In genomic region chr20:62202676-62203377, GRCh38 we compare ENCODE assay signal across 23 cellular contexts. TPM values are rescaled to one million over a fixed set of nuclear protein-coding genes. Genes with fewer than 3 reads are reported as not detected.
DNase-seq lines count a peak whose midpoint lies in the region; TF ChIP-seq lines count a peak whose summit lies in the region.
"Had no signal": no experiment of that assay in that cellular context is flagged by ENCODE, and none has a peak within 500 bp of the region (broad histone marks: within the 10 kb centered on the region; RNA-seq: fewer than 3 reads in every experiment).

No MANE protein-coding gene starts in this region.

- H3K27me3 Mint-ChIP-seq in endodermal cell (ENCODE audit: insufficient read depth) = no peaks in the 10 kb centered on the region
- H3K27me3 Mint-ChIP-seq: brain; naive thymus-derived CD4-positive, alpha-beta T cell had no signal

- peak; percentile 33 for DNase-seq in NCI-H2227 (lab: John Stamatoyannopoulos, UW; ENCODE audit: unreplicated experiment)
- DNase-seq in NCI-H2227 treated with DMSO at 0.1 percent for 48 hours (lab: John Stamatoyannopoulos, UW) = no peak
- DNase-seq in endodermal cell = no peak
- peak; percentile 69 for DNase-seq in retina
- DNase-seq in activated gamma-delta T cell (lab: John Stamatoyannopoulos, UW) = no peak
- DNase-seq in coronary artery (ENCODE audit: low spot score) = no peak
- DNase-seq in SK-N-DZ (ENCODE audit: low spot score) = no peak
- DNase-seq: activated CD4-positive, alpha-beta T cell treated with anti-CD3 and anti-CD28 coated beads for 48 hours; GOT3; mesendoderm; naive thymus-derived CD4-positive, alpha-beta T cell; stimulated activated CD4-positive, alpha-beta T cell treated with anti-CD3 and anti-CD28 coated beads, Interleukin-15, amount 100 ng/mL, for 24 hours; trophoblast cell had no signal

- H3K36me3 Mint-ChIP-seq in endodermal cell (ENCODE audit: low read depth) = peaks cover 53% of the 10 kb centered on the region

- no peaks in the 10 kb centered on the region for H3K9me3 ChIP-seq in Loucy (ENCODE audit: insufficient read depth, low read depth, low read length)
- no peaks in the 10 kb centered on the region for H3K9me3 ChIP-seq in endodermal cell (ENCODE audit: control insufficient read depth, low read length)
- H3K9me3 ChIP-seq: right lobe of liver had no signal

- no peaks in the 10 kb centered on the region for H3K9me3 Mint-ChIP-seq in endodermal cell
- H3K9me3 Mint-ChIP-seq: activated T-helper 1 cell treated with anti-CD3 and anti-CD28 coated beads, Interleukin-12 subunit alpha, Interleukin-12 subunit beta, Interleukin-2, Interleukin-4 antibody, amounts not matched to agents 30 ng/mL and 10 ng/mL and 1 ng/mL, durations not matched to agents 14 hours and 24 hours and 36 hours; brain; naive thymus-derived CD4-positive, alpha-beta T cell had no signal

- no peak overlapping the region for H3K4me3 Mint-ChIP-seq in endodermal cell
- H3K4me3 Mint-ChIP-seq: activated T-helper 1 cell treated with anti-CD3 and anti-CD28 coated beads, Interleukin-12 subunit alpha, Interleukin-12 subunit beta, Interleukin-2, Interleukin-4 antibody, amounts not matched to agents 30 ng/mL and 10 ng/mL and 1 ng/mL, durations not matched to agents 14 hours and 24 hours and 36 hours; brain; naive thymus-derived CD4-positive, alpha-beta T cell had no signal

- H3K27ac ChIP-seq in endodermal cell (ENCODE audit: low read depth, low read length) (peak overlapping the region; percentile 73), coronary artery (no peak overlapping the region)
- H3K27ac ChIP-seq: right lobe of liver had no signal

- no peak for TF ChIP-seq CTCF in Loucy (conservative IDR thresholded peaks at IDR 0.05; ENCODE audit: low read length)
- TF ChIP-seq CTCF in endodermal cell (conservative IDR thresholded peaks at IDR 0.05) = no peak
- TF ChIP-seq CTCF in coronary artery (IDR thresholded peaks at IDR 0.05) = no peak

- no peaks in the 10 kb centered on the region for H4K20me1 ChIP-seq in Loucy (ENCODE audit: insufficient read depth, low read length, poor library complexity, severe bottlenecking)

- H3K27me3 ChIP-seq in Loucy (ENCODE audit: insufficient read depth, low read length, poor library complexity, severe bottlenecking) = no peaks in the 10 kb centered on the region
- no peaks in the 10 kb centered on the region for H3K27me3 ChIP-seq in endodermal cell (ENCODE audit: control insufficient read depth, insufficient read depth, low read length, poor library complexity, severe bottlenecking)
- H3K27me3 ChIP-seq: right lobe of liver had no signal

- H3K9me2 ChIP-seq in Loucy (replicated peaks; ENCODE audit: low read depth, low read length) = no peaks in the 10 kb centered on the region

- no peak overlapping the region for H3K27ac Mint-ChIP-seq in endodermal cell
- H3K27ac Mint-ChIP-seq: activated T-helper 1 cell treated with anti-CD3 and anti-CD28 coated beads, Interleukin-12 subunit alpha, Interleukin-12 subunit beta, Interleukin-2, Interleukin-4 antibody, amounts not matched to agents 30 ng/mL and 10 ng/mL and 1 ng/mL, durations not matched to agents 14 hours and 24 hours and 36 hours had no signal

- H3K36me3 ChIP-seq in Loucy (ENCODE audit: insufficient read depth, low read length) (peaks cover 22% of the 10 kb centered on the region; the same call in 1 of the 2 replicates), endodermal cell (ENCODE audit: control insufficient read depth, insufficient read depth, low read length) (peaks cover 25% of the 10 kb centered on the region)

- H3K4me1 Mint-ChIP-seq in endodermal cell = no peaks in the 10 kb centered on the region
- H3K4me1 Mint-ChIP-seq: naive thymus-derived CD4-positive, alpha-beta T cell had no signal

- H3K4me3 ChIP-seq in Loucy (ENCODE audit: low read length, poor library complexity, severe bottlenecking) (peak overlapping the region; percentile 56), endodermal cell (ENCODE audit: low read length) (no peak overlapping the region), coronary artery (no peak overlapping the region)
- H3K4me3 ChIP-seq: right lobe of liver had no signal

- peaks cover 45% of the 10 kb centered on the region for H3K4me1 ChIP-seq in Loucy (ENCODE audit: insufficient read depth, low read length, poor library complexity, severe bottlenecking)
- H3K4me1 ChIP-seq in endodermal cell (ENCODE audit: control insufficient read depth, insufficient read depth, low read length) = no peaks in the 10 kb centered on the region
- H3K4me1 ChIP-seq: right lobe of liver had no signal

- 90 to 92% methylated on average over 20 to 23 of the region's 23 CpGs for WGBS in endodermal cell (ENCODE audit: insufficient coverage in 1 of 2, insufficient read length in 1 of 2), 2 experiments

- no peak overlapping the region for H2AFZ ChIP-seq in Loucy (ENCODE audit: low read length)

- H3K79me2 ChIP-seq in Loucy (ENCODE audit: insufficient read depth, low read length) = peaks cover 19% of the 10 kb centered on the region; the same call in 1 of the 2 replicates

- peaks cover 20% of the 10 kb centered on the region for H3F3A ChIP-seq in Loucy (ENCODE audit: low read depth)

- peak overlapping the region; percentile 70 for H3K9ac ChIP-seq in Loucy (ENCODE audit: low read depth, low read length, poor library complexity, severe bottlenecking)
- no peak overlapping the region for H3K9ac ChIP-seq in endodermal cell (ENCODE audit: extremely low read depth, low read length, poor library complexity, severe bottlenecking)

- H3K4me2 ChIP-seq in Loucy (ENCODE audit: low read depth, low read length, poor library complexity, severe bottlenecking) = peak overlapping the region; percentile 84

RNA-seq across cellular contexts. Expression of gene HRH3, which starts 17.3 kb away (rescaled TPM):
- total RNA-seq in endodermal cell = under 1 TPM in 1 of 2 donors, not detected in 1; 0.44 TPM
- polyA plus RNA-seq in endodermal cell (2013, experiment 1 of 2) = 1.5 TPM
- 1.4 TPM for polyA plus RNA-seq in endodermal cell (2013, experiment 2 of 2)
- polyA plus RNA-seq in SK-N-DZ (2014; cell fraction: cytosol; rRNA removed) = 25.7 and 26.4 TPM in 2 replicates
- 47.8 and 48.8 TPM in 2 replicates for polyA plus RNA-seq in SK-N-DZ (2014; cell fraction: nucleus; rRNA removed)
- total RNA-seq: A172; activated T-helper 1 cell treated with anti-CD3 and anti-CD28 coated beads, Interleukin-12 subunit alpha, Interleukin-12 subunit beta, Interleukin-2, Interleukin-4 antibody, amounts not matched to agents 30 ng/mL and 10 ng/mL and 1 ng/mL, durations not matched to agents 14 hours and 24 hours and 36 hours; glomerular endothelial cell; kidney epithelial cell; M059J; naive thymus-derived CD4-positive, alpha-beta T cell; omental fat pad; right lobe of liver; T-helper 1 cell treated with Interleukin-12 subunit alpha and Interleukin-12 subunit beta and Interleukin-4 antibody, amounts not matched to agents 30 ng/mL and 1 ng/mL, for 36 hours had no signal
- polyA plus RNA-seq: naive thymus-derived CD4-positive, alpha-beta T cell had no signal

RNA-seq across cellular contexts. Expression of gene MTG2, which starts 20.0 kb away (rescaled TPM):
- 10 to 100 TPM; 28.2 to 29.6 TPM for total RNA-seq in endodermal cell
- polyA plus RNA-seq in endodermal cell (2013, experiment 1 of 2) = 23.8 TPM
- 21.6 TPM for polyA plus RNA-seq in endodermal cell (2013, experiment 2 of 2)
- 39.2 and 49.2 TPM in 2 replicates for polyA plus RNA-seq in SK-N-DZ (2014; cell fraction: cytosol; rRNA removed)
- polyA plus RNA-seq in SK-N-DZ (2014; cell fraction: nucleus; rRNA removed) = 24.7 and 44.5 TPM in 2 replicates

RNA-seq across cellular contexts. Expression of gene OSBPL2, which starts 35.5 kb away (rescaled TPM):
- total RNA-seq in endodermal cell = 10 to 100 TPM; 46.7 to 50.3 TPM
- 21.6 TPM for polyA plus RNA-seq in endodermal cell (2013, experiment 1 of 2)
- polyA plus RNA-seq in endodermal cell (2013, experiment 2 of 2) = 22.1 TPM
- polyA plus RNA-seq in SK-N-DZ (2014; cell fraction: cytosol; rRNA removed) = 28.1 and 29.7 TPM in 2 replicates
- polyA plus RNA-seq in SK-N-DZ (2014; cell fraction: nucleus; rRNA removed) = 48.6 and 51.1 TPM in 2 replicates

RNA-seq across cellular contexts. Expression of gene SS18L1, which starts 59.3 kb away (rescaled TPM):
- total RNA-seq in endodermal cell = 10 to 100 TPM; 23.2 to 28.8 TPM
- 26.8 TPM for polyA plus RNA-seq in endodermal cell (2013, experiment 1 of 2)
- polyA plus RNA-seq in endodermal cell (2013, experiment 2 of 2) = 25.7 TPM
- polyA plus RNA-seq in SK-N-DZ (2014; cell fraction: cytosol; rRNA removed) = 44.5 and 49.5 TPM in 2 replicates
- 51.7 and 69.4 TPM in 2 replicates for polyA plus RNA-seq in SK-N-DZ (2014; cell fraction: nucleus; rRNA removed)

RNA-seq across cellular contexts. Expression of gene PSMA7, which starts 59.6 kb away (rescaled TPM):
- total RNA-seq in endodermal cell = 100 to 1,000 TPM; 279 to 280 TPM
- polyA plus RNA-seq in endodermal cell (2013, experiment 1 of 2) = 253 TPM
- 256 TPM for polyA plus RNA-seq in endodermal cell (2013, experiment 2 of 2)
- polyA plus RNA-seq in SK-N-DZ (2014; cell fraction: cytosol; rRNA removed) = 1,037 and 1,133 TPM in 2 replicates
- 962 and 1,204 TPM in 2 replicates for polyA plus RNA-seq in SK-N-DZ (2014; cell fraction: nucleus; rRNA removed)

Comparison
In these comparisons a context has a peak if more than half of its experiments do, and no peak if none do; other contexts are left out.
1. DNase-seq: peak in NCI-H2227 (single experiment) and retina (single experiment); none in NCI-H2227 treated with DMSO at 0.1 percent for 48 hours (single experiment), endodermal cell (single experiment), activated gamma-delta T cell (single experiment), coronary artery (single experiment) and SK-N-DZ (single experiment).